ENCODE assay signal across 8 cellular contexts in the genomic region with DNA sequence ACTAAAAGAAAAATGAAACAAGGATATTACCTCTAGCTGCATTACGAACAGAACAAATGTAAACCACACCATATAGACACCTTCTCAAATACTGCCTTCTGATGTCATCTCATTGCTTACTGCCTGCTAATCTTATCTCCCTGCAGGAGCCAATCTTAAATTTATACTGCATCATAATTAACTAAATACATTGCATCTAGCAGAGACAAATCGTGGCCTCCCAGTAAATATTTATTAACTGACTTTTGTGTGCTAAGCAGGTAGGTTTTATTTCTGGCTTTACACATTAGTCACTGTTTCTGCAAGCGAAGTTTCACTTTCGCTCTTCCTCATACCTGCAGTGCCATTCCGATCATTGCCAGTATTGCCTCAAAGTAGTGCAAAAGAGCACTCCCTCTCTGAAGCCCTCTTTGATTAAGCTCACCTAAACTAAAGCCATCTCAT.
DNase-seq lines count a peak whose midpoint lies in the region; ATAC-seq, FAIRE-seq and TF ChIP-seq lines count a peak whose summit lies in the region.

No MANE protein-coding gene starts in this region.

- H3K4me3 ChIP-seq in adrenal gland: peak overlapping the region in 1 of 4 donors; percentile 40

- no peak overlapping the region for H3K27ac ChIP-seq in adrenal gland

- H3K4me1 ChIP-seq in adrenal gland (replicated peaks in 1 of 2): peaks cover 9 to 40% of the 10 kb centered on the region in 2 donors

- TF ChIP-seq CTCF in adrenal gland (IDR thresholded peaks at IDR 0.05): no peak

- intact Hi-C loops in adrenal gland (cut with DNase I): loop anchor here in 1 of 2 donors (10.0 kb wide), 1 partner anchor 69 kb away; a partner anchor contains a TSS

- H3K27me3 ChIP-seq in adrenal gland: no peaks in the 10 kb centered on the region

- peak; percentile 89 for FAIRE-seq in GM12892 (lab: Jason Lieb, UNC)

- no peaks in the 10 kb centered on the region for H3K9me3 ChIP-seq in adrenal gland (replicated peaks in 1 of 3)

- TF ChIP-seq POLR2A in GM12892 (IDR thresholded peaks at IDR 0.05; ENCODE audit: low read depth, low read length) (no peak), adrenal gland (IDR thresholded peaks at IDR 0.05) (no peak)

- no peaks in the 10 kb centered on the region for H3K36me3 ChIP-seq in adrenal gland (replicated peaks in 1 of 2)

- peak; percentile 93 for ATAC-seq in GM21515 (IDR thresholded peaks at IDR 0.05; ENCODE audit: unreplicated experiment)

- 33 to 60% (median 38%) methylated on average over 5 of the region's 5 CpGs for WGBS in adrenal gland, 4 donors

- no peak for DNase-seq in GM12892 (ENCODE audit: insufficient read length)
- peak; percentile 72 for DNase-seq in HT-29 (ENCODE audit: low spot score)
- DNase-seq in central memory CD4-positive, alpha-beta T cell: peak; percentile 51
- DNase-seq in stimulated activated CD4-positive, alpha-beta T cell treated with anti-CD3 and anti-CD28 coated beads, TNF-alpha, amount 100 ng/mL, for 24 hours (ENCODE audit: low read depth in 3 of 3): peak in 2 of 3 experiments; percentile 8 to 24
- no peak for DNase-seq in HuH-7 (ENCODE audit: low spot score)
- no peak for DNase-seq in adrenal gland
- DNase-seq in NCI-H1930 (lab: John Stamatoyannopoulos, UW): no peak

Comparison
In these comparisons a context has a peak if more than half of its experiments do, and no peak if none do; other contexts are left out.
1. DNase-seq: peak in HT-29 (single experiment), central memory CD4-positive, alpha-beta T cell (single experiment) and stimulated activated CD4-positive, alpha-beta T cell treated with anti-CD3 and anti-CD28 coated beads, TNF-alpha, amount 100 ng/mL, for 24 hours (2 of 3); none in GM12892 (single experiment), HuH-7 (single experiment), adrenal gland (0 of 7) and NCI-H1930 (0 of 2).